8 cellular contexts compared by ENCODE assay signal in genomic region chr10:3755440-3756359, GRCh38. TPM values are rescaled to one million over a fixed set of nuclear protein-coding genes. Genes with fewer than 3 reads are reported as not detected.
DNase-seq lines count a peak whose midpoint lies in the region; TF ChIP-seq lines count a peak whose summit lies in the region.

No MANE protein-coding gene starts in this region.

- H3K4me3 Mint-ChIP-seq in dendritic cell treated with granulocyte-macrophage colony-stimulating factor and Interleukin-4, amounts not matched to agents 40 ng/mL and 50 ng/mL, for 4 days = no peak overlapping the region

- peak; percentile 46 for DNase-seq in AG10803 (ENCODE audit: low read depth)
- peak; percentile 53 for DNase-seq in HT-29 (ENCODE audit: low spot score)
- DNase-seq in NCI-H187 treated with DMSO at 0.1 percent for 48 hours (lab: John Stamatoyannopoulos, UW) = no peak
- no peak for DNase-seq in central memory CD4-positive, alpha-beta T cell
- DNase-seq in transverse colon = no peak
- DNase-seq in SIG-M5 treated with dmso at 0.1 percent for 504 hours (lab: John Stamatoyannopoulos, UW; ENCODE audit: unreplicated experiment) = no peak

- WGBS in mesodermal cell (ENCODE audit: insufficient coverage in 2 of 2), 2 experiments = 75 to 86% methylated on average over 9 to 10 of the region's 14 CpGs
- 85 to 91% methylated on average over 6 to 14 of the region's 14 CpGs for WGBS in transverse colon (ENCODE audit: low coverage in 1 of 2), 2 donors

- intact Hi-C loops in dendritic cell treated with granulocyte-macrophage colony-stimulating factor and Interleukin-4, amounts not matched to agents 40 ng/mL and 50 ng/mL, for 4 days (cut with micrococcal nuclease) = no loop called here
- intact Hi-C loops in transverse colon (cut with DNase I; ENCODE audit: low total_unique reads) = no loop called here

- H3K27me3 Mint-ChIP-seq in dendritic cell treated with granulocyte-macrophage colony-stimulating factor and Interleukin-4, amounts not matched to agents 40 ng/mL and 50 ng/mL, for 4 days = no peaks in the 10 kb centered on the region

- TF ChIP-seq POLR2A in transverse colon (IDR thresholded peaks at IDR 0.05) = no peak

- H3K36me3 ChIP-seq in mesodermal cell (ENCODE audit: control insufficient read depth, insufficient read depth, low read length) = no peaks in the 10 kb centered on the region
- no peaks in the 10 kb centered on the region for H3K36me3 ChIP-seq in transverse colon

- H3K4me1 ChIP-seq in mesodermal cell (ENCODE audit: control insufficient read depth, insufficient read depth, low read length, poor library complexity, severe bottlenecking) = peaks cover 45% of the 10 kb centered on the region
- H3K4me1 ChIP-seq in transverse colon = no peaks in the 10 kb centered on the region

- peaks cover 55% of the 10 kb centered on the region for H3K4me1 Mint-ChIP-seq in dendritic cell treated with granulocyte-macrophage colony-stimulating factor and Interleukin-4, amounts not matched to agents 40 ng/mL and 50 ng/mL, for 4 days (ENCODE audit: low read depth)

- peaks cover 4% of the 10 kb centered on the region for H3K9me3 Mint-ChIP-seq in dendritic cell treated with granulocyte-macrophage colony-stimulating factor and Interleukin-4, amounts not matched to agents 40 ng/mL and 50 ng/mL, for 4 days

- H3K9me3 ChIP-seq in mesodermal cell (ENCODE audit: control insufficient read depth, low read length) (no peaks in the 10 kb centered on the region), transverse colon (no peaks in the 10 kb centered on the region)

- TF ChIP-seq EP300 in transverse colon (IDR thresholded peaks at IDR 0.05; ENCODE audit: low read depth) = no peak

- no peaks in the 10 kb centered on the region for H3K36me3 Mint-ChIP-seq in dendritic cell treated with granulocyte-macrophage colony-stimulating factor and Interleukin-4, amounts not matched to agents 40 ng/mL and 50 ng/mL, for 4 days (ENCODE audit: low read depth)

- in situ Hi-C loops in transverse colon (cut with MboI; ENCODE audit: low pct_ligation_motif_present in 1 of 4, low pct_unique_long_range_greater_than_20kb in 1 of 4, low sequenced_read_pairs in 3 of 4) = loop anchor here in 1 of 4 donors (25.0 kb wide), 1 partner anchor 293 kb away; no protein-coding TSS in a partner anchor

- H3K27me3 ChIP-seq in transverse colon = no peaks in the 10 kb centered on the region

- TF ChIP-seq CTCF in AG10803 (conservative IDR thresholded peaks at IDR 0.05; ENCODE audit: low read length) = no peak
- TF ChIP-seq CTCF in transverse colon (IDR thresholded peaks at IDR 0.05) = no peak

- peak overlapping the region; percentile 77 for H3K27ac ChIP-seq in mesodermal cell (ENCODE audit: low read depth, low read length, severe bottlenecking)
- H3K27ac ChIP-seq in transverse colon = peak overlapping the region in 1 of 4 donors; percentile 8

- H3K4me3 ChIP-seq in AG10803 (ENCODE audit: low read length) (no peak overlapping the region), mesodermal cell (ENCODE audit: extremely low read depth, insufficient read depth, low read length, poor library complexity, severe bottlenecking) (no peak overlapping the region), transverse colon (no peak overlapping the region)

- peak overlapping the region; percentile 43 for H3K27ac Mint-ChIP-seq in dendritic cell treated with granulocyte-macrophage colony-stimulating factor and Interleukin-4, amounts not matched to agents 40 ng/mL and 50 ng/mL, for 4 days

RNA-seq across cellular contexts. Expression of gene KLF6, which starts 29.3 kb away (rescaled TPM):
- 155 and 182 TPM in 2 replicates for total RNA-seq in HT-29 (2014; rRNA removed; shearing (Covaris generic))
- 70.0 TPM for polyA plus RNA-seq in mesodermal cell (2013, experiment 1 of 2)
- polyA plus RNA-seq in mesodermal cell (2013, experiment 2 of 2) = 71.2 TPM
- 100 to 1,000 TPM; 140 to 304 (median 291) TPM for total RNA-seq in transverse colon

Comparison
In these comparisons a context has a peak if more than half of its experiments do, and no peak if none do; other contexts are left out.
1. DNase-seq: peak in AG10803 (single experiment) and HT-29 (single experiment); none in NCI-H187 treated with DMSO at 0.1 percent for 48 hours (single experiment), central memory CD4-positive, alpha-beta T cell (single experiment), transverse colon (single experiment) and SIG-M5 treated with dmso at 0.1 percent for 504 hours (single experiment).